In the genomic region with DNA sequence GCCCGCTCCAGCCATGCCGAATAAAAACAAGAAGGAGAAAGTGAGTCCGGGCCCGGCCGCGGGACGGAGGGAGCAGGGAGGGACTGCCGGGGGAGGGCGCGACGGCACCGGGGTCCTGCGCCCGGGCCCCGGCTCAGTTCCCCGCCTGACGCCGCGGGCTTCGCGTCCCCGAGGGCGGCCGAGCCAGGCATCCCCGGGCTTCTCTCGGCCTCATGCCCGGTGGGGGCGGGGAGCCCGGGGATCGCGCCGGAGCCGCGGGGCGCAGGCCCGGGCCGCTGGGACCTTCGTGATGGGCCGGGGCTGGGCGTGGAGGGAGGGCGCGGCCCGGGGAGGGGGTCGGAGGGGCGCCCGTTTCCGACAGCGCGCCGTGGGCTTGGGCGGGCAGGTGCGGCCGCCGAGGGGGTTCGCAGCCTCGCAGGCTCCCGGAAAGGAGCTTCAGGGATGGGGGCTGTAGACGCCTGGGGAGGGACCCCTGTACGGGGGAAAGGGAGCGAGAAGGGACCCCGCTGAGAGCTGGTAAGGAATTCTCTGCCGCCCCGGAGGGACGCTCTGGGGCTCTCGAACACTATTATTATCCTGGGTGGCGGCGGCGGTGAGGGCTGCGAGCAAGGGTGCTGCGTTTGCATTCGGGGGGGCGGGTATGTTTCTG, we compare ENCODE assay signal across 8 cellular contexts. TPM values are rescaled to one million over a fixed set of nuclear protein-coding genes. Genes with fewer than 3 reads are reported as not detected.
DNase-seq lines count a peak whose midpoint lies in the region; ATAC-seq and TF ChIP-seq lines count a peak whose summit lies in the region.

No MANE protein-coding gene starts in this region.

- intact Hi-C loops in activated CD4-positive, alpha-beta T cell treated with anti-CD3 and anti-CD28 coated beads for 36 hours (cut with DNase I, micrococcal nuclease): loop anchor here (1.0 to 10.0 kb wide), 14 partner anchors 39 to 1955 kb away; partner anchors contain the start of genes CINP (in 1 of the 2), EIF5 (in 1 of the 2), EVL (in 1 of the 2) and HSP90AA1 (in 1 of the 2)
- intact Hi-C loops in dorsolateral prefrontal cortex (cut with DNase I): loop anchor here (1.0 to 10.0 kb wide), 5 partner anchors 50 to 833 kb away; partner anchors contain the start of gene RCOR1 (in 1 of the 2)

- DNase-seq in BE2C: peak; percentile 41
- peak; percentile 65 for DNase-seq in activated CD4-positive, alpha-beta T cell treated with anti-CD3 and anti-CD28 coated beads for 36 hours
- peak in 3 of 10 donors; percentile 39 to 67 (median 50) for DNase-seq in dorsolateral prefrontal cortex
- peak; percentile 40 to 52 for DNase-seq in stimulated activated naive CD8-positive, alpha-beta T cell treated with anti-CD3 and anti-CD28 coated beads, Interleukin-15, amount 100 ng/mL, for 72 hours
- no peak for DNase-seq in cortex of kidney (lab: John Stamatoyannopoulos, UW)

- H3K36me3 ChIP-seq in BE2C (no peaks in the 10 kb centered on the region), mesodermal cell (ENCODE audit: control insufficient read depth, insufficient read depth, low read length) (peaks cover 19% of the 10 kb centered on the region)

- peaks cover 10% of the 10 kb centered on the region for H3K4me1 ChIP-seq in BE2C
- no peaks in the 10 kb centered on the region for H3K4me1 ChIP-seq in mesodermal cell (ENCODE audit: control insufficient read depth, insufficient read depth, low read length, poor library complexity, severe bottlenecking)

- H3K9me3 Mint-ChIP-seq in activated CD4-positive, alpha-beta T cell treated with anti-CD3 and anti-CD28 coated beads for 36 hours (ENCODE audit: low read depth): no peaks in the 10 kb centered on the region
- H3K9me3 Mint-ChIP-seq in stimulated activated naive CD8-positive, alpha-beta T cell treated with anti-CD3 and anti-CD28 coated beads, Interleukin-15, amount 100 ng/mL, for 72 hours: no peaks in the 10 kb centered on the region

- H3K36me3 Mint-ChIP-seq in activated CD4-positive, alpha-beta T cell treated with anti-CD3 and anti-CD28 coated beads for 36 hours (ENCODE audit: low read depth): peaks cover 32% of the 10 kb centered on the region

- H3K27me3 ChIP-seq in BE2C (peaks cover 11% of the 10 kb centered on the region), dorsolateral prefrontal cortex (no peaks in the 10 kb centered on the region)

- WGBS in mesodermal cell (ENCODE audit: insufficient coverage in 2 of 2), 2 experiments: 0 to 2% methylated on average over 16 to 49 of the region's 72 CpGs

- CTCF ChIA-PET in activated CD4-positive, alpha-beta T cell treated with anti-CD3 and anti-CD28 coated beads for 36 hours (lab: Charles Lee): interaction anchor here (0.6 to 1.9 kb wide), 7 partner anchors 9 to 82 kb away, joined by 3 to 9 read pairs (median 4); no protein-coding TSS in a partner anchor

- no peaks in the 10 kb centered on the region for H3K9me3 ChIP-seq in BE2C
- H3K9me3 ChIP-seq in mesodermal cell (ENCODE audit: control insufficient read depth, low read length): no peaks in the 10 kb centered on the region

- TF ChIP-seq CTCF in BE2C (IDR thresholded peaks at IDR 0.05; ENCODE audit: low read depth, low read length) (no peak), dorsolateral prefrontal cortex (IDR thresholded peaks at IDR 0.05 in 54 of 56, conservative IDR thresholded peaks at IDR 0.05 in 2 of 56; ENCODE audit: low read depth in 1 of 56, partially characterized antibody in 56 of 56) (no peak)

- peak overlapping the region; percentile 85 for H3K4me3 Mint-ChIP-seq in activated CD4-positive, alpha-beta T cell treated with anti-CD3 and anti-CD28 coated beads for 36 hours
- peak overlapping the region; percentile 88 to 89 for H3K4me3 Mint-ChIP-seq in stimulated activated naive CD8-positive, alpha-beta T cell treated with anti-CD3 and anti-CD28 coated beads, Interleukin-15, amount 100 ng/mL, for 72 hours

- H3K27ac ChIP-seq in dorsolateral prefrontal cortex (peak overlapping the region in 53 of 59 donors; percentile 5 to 88 (median 74)), mesodermal cell (ENCODE audit: low read depth, low read length, severe bottlenecking) (peak overlapping the region; percentile 10)

- H3K4me1 Mint-ChIP-seq in activated CD4-positive, alpha-beta T cell treated with anti-CD3 and anti-CD28 coated beads for 36 hours: peaks cover 49% of the 10 kb centered on the region
- peaks cover 51% of the 10 kb centered on the region for H3K4me1 Mint-ChIP-seq in stimulated activated naive CD8-positive, alpha-beta T cell treated with anti-CD3 and anti-CD28 coated beads, Interleukin-15, amount 100 ng/mL, for 72 hours

- peak; percentile 14 for ATAC-seq in GM19328 (IDR thresholded peaks at IDR 0.05; ENCODE audit: unreplicated experiment)
- ATAC-seq in HG03442 (IDR thresholded peaks at IDR 0.05; ENCODE audit: unreplicated experiment): peak; percentile 21
- ATAC-seq in activated CD4-positive, alpha-beta T cell treated with anti-CD3 and anti-CD28 coated beads for 36 hours: no peak
- ATAC-seq in stimulated activated naive CD8-positive, alpha-beta T cell treated with anti-CD3 and anti-CD28 coated beads, Interleukin-15, amount 100 ng/mL, for 72 hours: peak; percentile 29

- H3K4me3 ChIP-seq in BE2C (ENCODE audit: low read depth, low read length) (peak overlapping the region; percentile 73), dorsolateral prefrontal cortex (peak overlapping the region; percentile 48 to 98 (median 78)), mesodermal cell (ENCODE audit: extremely low read depth, insufficient read depth, low read length, poor library complexity, severe bottlenecking) (peak overlapping the region; percentile 68)

- no peaks in the 10 kb centered on the region for H3K27me3 Mint-ChIP-seq in activated CD4-positive, alpha-beta T cell treated with anti-CD3 and anti-CD28 coated beads for 36 hours
- no peaks in the 10 kb centered on the region for H3K27me3 Mint-ChIP-seq in stimulated activated naive CD8-positive, alpha-beta T cell treated with anti-CD3 and anti-CD28 coated beads, Interleukin-15, amount 100 ng/mL, for 72 hours

- peak overlapping the region; percentile 78 for H3K27ac Mint-ChIP-seq in activated CD4-positive, alpha-beta T cell treated with anti-CD3 and anti-CD28 coated beads for 36 hours
- peak overlapping the region; percentile 37 to 82 for H3K27ac Mint-ChIP-seq in stimulated activated naive CD8-positive, alpha-beta T cell treated with anti-CD3 and anti-CD28 coated beads, Interleukin-15, amount 100 ng/mL, for 72 hours

- POLR2A ChIA-PET in activated CD4-positive, alpha-beta T cell treated with anti-CD3 and anti-CD28 coated beads for 36 hours (lab: Charles Lee): interaction anchor here (1.1 kb wide), 1 partner anchor 53 kb away, joined by 3 read pairs; no protein-coding TSS in a partner anchor

RNA-seq across cellular contexts. Expression of gene PPP2R5C, which starts 0.5 kb away (rescaled TPM):
- 55.0 TPM for polyA plus RNA-seq in BE2C (2012; ENCODE audit: insufficient read depth, insufficient read length, low read depth)
- 100 to 1,000 TPM; 232 to 281 TPM for total RNA-seq in activated CD4-positive, alpha-beta T cell treated with anti-CD3 and anti-CD28 coated beads for 36 hours
- total RNA-seq in dorsolateral prefrontal cortex: 100 to 1,000 TPM; 150 to 242 (median 182) TPM
- 135 TPM for polyA plus RNA-seq in mesodermal cell (2013, experiment 1 of 2)
- polyA plus RNA-seq in mesodermal cell (2013, experiment 2 of 2): 143 TPM
